14 cellular contexts compared by ENCODE assay signal in the genomic region with DNA sequence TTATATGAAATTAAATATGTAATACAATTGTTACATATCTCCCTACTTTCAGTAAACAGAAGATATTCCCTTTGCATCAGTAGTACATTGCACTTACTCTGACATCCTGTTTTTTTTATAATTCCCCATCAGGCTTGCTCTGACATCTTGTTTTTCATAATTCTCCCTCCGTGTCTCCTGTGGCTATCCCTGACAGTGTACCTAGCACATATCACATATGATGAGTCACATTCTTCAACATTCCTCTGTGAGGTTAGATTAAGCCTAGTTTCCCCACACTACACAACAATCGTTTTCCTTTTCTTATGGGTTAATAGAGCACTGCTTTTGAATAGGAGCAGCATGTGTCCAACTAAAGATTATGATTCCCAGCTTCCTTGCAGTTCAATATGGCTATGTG.
DNase-seq lines count a peak whose midpoint lies in the region; ATAC-seq and TF ChIP-seq lines count a peak whose summit lies in the region.
"Had no signal": no experiment of that assay in that cellular context is flagged by ENCODE, and none has a peak within 500 bp of the region (broad histone marks: within the 10 kb centered on the region; RNA-seq: fewer than 3 reads in every experiment).

No MANE protein-coding gene starts in this region.

- H3K27ac ChIP-seq in RWPE2 (ENCODE audit: poor library complexity, severe bottlenecking) (no peak overlapping the region), neural cell (ENCODE audit: low read length) (no peak overlapping the region), Karpas-422 (ENCODE audit: low read length) (no peak overlapping the region)
- H3K27ac ChIP-seq: 22Rv1, BLaER1 had no signal

- CTCF ChIA-PET in activated CD8-positive, alpha-beta T cell treated with anti-CD3 and anti-CD28 coated beads, Interleukin-2, amount 10 ng/mL, durations not matched to agents 7 days and 5 days (lab: Charles Lee): no interaction called here

- H3K9me2 ChIP-seq in neural cell (ENCODE audit: insufficient read depth, low read length): no peaks in the 10 kb centered on the region
- H3K9me2 ChIP-seq in Karpas-422 (replicated peaks; ENCODE audit: insufficient read depth, low read length): no peaks in the 10 kb centered on the region

- no peaks in the 10 kb centered on the region for H3K36me3 Mint-ChIP-seq in activated CD8-positive, alpha-beta T cell treated with anti-CD3 and anti-CD28 coated beads, Interleukin-2, amount 10 ng/mL, durations not matched to agents 7 days and 5 days (ENCODE audit: low read depth)

- ATAC-seq in RWPE2 (ENCODE audit: low read depth): peak; percentile 56; the same call in 2 of the 3 replicates
- ATAC-seq in HG03108 (IDR thresholded peaks at IDR 0.05; ENCODE audit: unreplicated experiment): no peak
- ATAC-seq in activated CD8-positive, alpha-beta T cell treated with anti-CD3 and anti-CD28 coated beads, Interleukin-2, amount 10 ng/mL, durations not matched to agents 7 days and 5 days: no peak
- ATAC-seq: GM23338 had no signal

- no peak overlapping the region for H3K27ac Mint-ChIP-seq in activated CD8-positive, alpha-beta T cell treated with anti-CD3 and anti-CD28 coated beads, Interleukin-2, amount 10 ng/mL, durations not matched to agents 7 days and 5 days
- H3K27ac Mint-ChIP-seq: GM23338 had no signal

- H3K27me3 Mint-ChIP-seq in activated CD8-positive, alpha-beta T cell treated with anti-CD3 and anti-CD28 coated beads, Interleukin-2, amount 10 ng/mL, durations not matched to agents 7 days and 5 days (ENCODE audit: low read depth): peaks cover 5% of the 10 kb centered on the region

- TF ChIP-seq CTCF in RWPE2 (IDR thresholded peaks at IDR 0.05; ENCODE audit: poor library complexity, severe bottlenecking) (no peak), choroid plexus epithelial cell (conservative IDR thresholded peaks at IDR 0.05; ENCODE audit: low read depth, low read length) (no peak), neural cell (IDR thresholded peaks at IDR 0.05; ENCODE audit: poor library complexity, severe bottlenecking) (no peak)

- H3K9ac ChIP-seq in neural cell (ENCODE audit: low read length) (no peak overlapping the region), Karpas-422 (ENCODE audit: low read length) (no peak overlapping the region)
- H3K9ac ChIP-seq: BLaER1 had no signal

- H3K9me3 ChIP-seq in RWPE2 (ENCODE audit: severe bottlenecking) (no peaks in the 10 kb centered on the region), neural cell (ENCODE audit: low read length) (no peaks in the 10 kb centered on the region), Karpas-422 (ENCODE audit: low read length) (no peaks in the 10 kb centered on the region)
- H3K9me3 ChIP-seq: BLaER1 had no signal

- peaks cover 14% of the 10 kb centered on the region for H3K27me3 ChIP-seq in RWPE2 (ENCODE audit: insufficient read depth, poor library complexity, severe bottlenecking)
- H3K27me3 ChIP-seq in neural cell (ENCODE audit: insufficient read depth, low read depth, low read length): no peaks in the 10 kb centered on the region
- H3K27me3 ChIP-seq in Karpas-422 (ENCODE audit: low read length): no peaks in the 10 kb centered on the region
- H3K27me3 ChIP-seq: BLaER1 had no signal

- no peak overlapping the region for H3K4me2 ChIP-seq in neural cell (ENCODE audit: low read length)
- H3K4me2 ChIP-seq in Karpas-422 (ENCODE audit: low read depth, low read length, poor library complexity, severe bottlenecking): no peak overlapping the region
- H3K4me2 ChIP-seq: BLaER1, GM23338 had no signal

- H3K36me3 ChIP-seq in RWPE2 (ENCODE audit: low read depth): no peaks in the 10 kb centered on the region
- no peaks in the 10 kb centered on the region for H3K36me3 ChIP-seq in neural cell (ENCODE audit: insufficient read depth, low read length)
- no peaks in the 10 kb centered on the region for H3K36me3 ChIP-seq in Karpas-422 (ENCODE audit: insufficient read depth, low read length)
- H3K36me3 ChIP-seq: BLaER1 had no signal

- H3K79me2 ChIP-seq in neural cell (replicated peaks; ENCODE audit: insufficient read depth, low read length) (no peaks in the 10 kb centered on the region), Karpas-422 (ENCODE audit: low read length) (no peaks in the 10 kb centered on the region)

- H3K4me3 ChIP-seq in RWPE2 (ENCODE audit: severe bottlenecking) (no peak overlapping the region), choroid plexus epithelial cell (ENCODE audit: low read depth, low read length) (no peak overlapping the region), neural cell (ENCODE audit: low read length) (no peak overlapping the region), Karpas-422 (ENCODE audit: low read length) (no peak overlapping the region)
- H3K4me3 ChIP-seq: BLaER1, GM23338 had no signal

- H4K20me1 ChIP-seq in neural cell (ENCODE audit: insufficient read depth) (no peaks in the 10 kb centered on the region), Karpas-422 (ENCODE audit: insufficient read depth, low read depth, low read length) (no peaks in the 10 kb centered on the region)
- H4K20me1 ChIP-seq: BLaER1 had no signal

- DNase-seq in DMS53 (lab: John Stamatoyannopoulos, UW) (peak; percentile 15), DMS53 treated with DMSO at 0.1 percent for 48 hours (lab: John Stamatoyannopoulos, UW; ENCODE audit: unreplicated experiment) (no peak), RWPE2 (ENCODE audit: low spot score) (no peak), choroid plexus epithelial cell (ENCODE audit: low read depth) (peak; percentile 2), Karpas-422 (no peak)
- DNase-seq in activated CD8-positive, alpha-beta T cell treated with anti-CD3 and anti-CD28 coated beads, Interleukin-2, amount 10 ng/mL, durations not matched to agents 7 days and 5 days: no peak
- DNase-seq: DMS79, EL, H7 had no signal

- H3K4me1 ChIP-seq in RWPE2 (ENCODE audit: insufficient read depth, poor library complexity, severe bottlenecking) (no peaks in the 10 kb centered on the region), Karpas-422 (ENCODE audit: low read length) (no peaks in the 10 kb centered on the region)
- H3K4me1 ChIP-seq: BLaER1 had no signal

- no peaks in the 10 kb centered on the region for H3K9me3 Mint-ChIP-seq in activated CD8-positive, alpha-beta T cell treated with anti-CD3 and anti-CD28 coated beads, Interleukin-2, amount 10 ng/mL, durations not matched to agents 7 days and 5 days (ENCODE audit: insufficient read depth)
- H3K9me3 Mint-ChIP-seq: GM23338 had no signal

- TF ChIP-seq EP300 in neural cell (conservative IDR thresholded peaks at IDR 0.05; ENCODE audit: poor library complexity, severe bottlenecking): peak; percentile 80

- H3F3A ChIP-seq in neural cell (ENCODE audit: insufficient read depth, low read length, poor library complexity, severe bottlenecking): no peaks in the 10 kb centered on the region

- no peak overlapping the region for H2AFZ ChIP-seq in neural cell (ENCODE audit: low read depth, low read length)
- no peak overlapping the region for H2AFZ ChIP-seq in Karpas-422 (ENCODE audit: low read length)
- H2AFZ ChIP-seq: GM23338 had no signal

- H3K4me3 Mint-ChIP-seq in activated CD8-positive, alpha-beta T cell treated with anti-CD3 and anti-CD28 coated beads, Interleukin-2, amount 10 ng/mL, durations not matched to agents 7 days and 5 days: no peak overlapping the region
- H3K4me3 Mint-ChIP-seq: GM23338 had no signal

- POLR2A ChIA-PET in activated CD8-positive, alpha-beta T cell treated with anti-CD3 and anti-CD28 coated beads, Interleukin-2, amount 10 ng/mL, durations not matched to agents 7 days and 5 days (lab: Charles Lee): no interaction called here

- no peak for TF ChIP-seq RAD21 in neural cell (conservative IDR thresholded peaks at IDR 0.05)

- no peaks in the 10 kb centered on the region for H3K4me1 Mint-ChIP-seq in activated CD8-positive, alpha-beta T cell treated with anti-CD3 and anti-CD28 coated beads, Interleukin-2, amount 10 ng/mL, durations not matched to agents 7 days and 5 days (ENCODE audit: low read depth)
- H3K4me1 Mint-ChIP-seq: GM23338 had no signal

TF ChIP-seq in neural cell, 6 proteins besides CTCF, POLR2A, EP300 and RAD21:
- TF ChIP-seq, protein P1, sequence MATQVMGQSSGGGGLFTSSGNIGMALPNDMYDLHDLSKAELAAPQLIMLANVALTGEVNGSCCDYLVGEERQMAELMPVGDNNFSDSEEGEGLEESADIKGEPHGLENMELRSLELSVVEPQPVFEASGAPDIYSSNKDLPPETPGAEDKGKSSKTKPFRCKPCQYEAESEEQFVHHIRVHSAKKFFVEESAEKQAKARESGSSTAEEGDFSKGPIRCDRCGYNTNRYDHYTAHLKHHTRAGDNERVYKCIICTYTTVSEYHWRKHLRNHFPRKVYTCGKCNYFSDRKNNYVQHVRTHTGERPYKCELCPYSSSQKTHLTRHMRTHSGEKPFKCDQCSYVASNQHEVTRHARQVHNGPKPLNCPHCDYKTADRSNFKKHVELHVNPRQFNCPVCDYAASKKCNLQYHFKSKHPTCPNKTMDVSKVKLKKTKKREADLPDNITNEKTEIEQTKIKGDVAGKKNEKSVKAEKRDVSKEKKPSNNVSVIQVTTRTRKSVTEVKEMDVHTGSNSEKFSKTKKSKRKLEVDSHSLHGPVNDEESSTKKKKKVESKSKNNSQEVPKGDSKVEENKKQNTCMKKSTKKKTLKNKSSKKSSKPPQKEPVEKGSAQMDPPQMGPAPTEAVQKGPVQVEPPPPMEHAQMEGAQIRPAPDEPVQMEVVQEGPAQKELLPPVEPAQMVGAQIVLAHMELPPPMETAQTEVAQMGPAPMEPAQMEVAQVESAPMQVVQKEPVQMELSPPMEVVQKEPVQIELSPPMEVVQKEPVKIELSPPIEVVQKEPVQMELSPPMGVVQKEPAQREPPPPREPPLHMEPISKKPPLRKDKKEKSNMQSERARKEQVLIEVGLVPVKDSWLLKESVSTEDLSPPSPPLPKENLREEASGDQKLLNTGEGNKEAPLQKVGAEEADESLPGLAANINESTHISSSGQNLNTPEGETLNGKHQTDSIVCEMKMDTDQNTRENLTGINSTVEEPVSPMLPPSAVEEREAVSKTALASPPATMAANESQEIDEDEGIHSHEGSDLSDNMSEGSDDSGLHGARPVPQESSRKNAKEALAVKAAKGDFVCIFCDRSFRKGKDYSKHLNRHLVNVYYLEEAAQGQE (IDR thresholded peaks at IDR 0.05; ENCODE audit: borderline replicate concordance): peak; percentile 70
- TF ChIP-seq SMC3 (conservative IDR thresholded peaks at IDR 0.05; ENCODE audit: poor library complexity): no peak
- TF ChIP-seq EZH2 (IDR thresholded peaks at IDR 0.05; ENCODE audit: borderline replicate concordance, insufficient read depth, low read length, poor library complexity, severe bottlenecking): no peak
- peak; percentile 83 for TF ChIP-seq POLR2AphosphoS5 (IDR thresholded peaks at IDR 0.05)
- no peak for TF ChIP-seq TAF1 (IDR thresholded peaks at IDR 0.05; ENCODE audit: low read depth)
- TF ChIP-seq MXI1 (conservative IDR thresholded peaks at IDR 0.05; ENCODE audit: poor library complexity, severe bottlenecking): no peak
TF ChIP-seq in neural cell: peak in this region for 2.

Comparison
In these comparisons a context has a peak if more than half of its experiments do, and no peak if none do; other contexts are left out.
1. DNase-seq: peak in DMS53 (single experiment) and choroid plexus epithelial cell (single experiment); none in DMS53 treated with DMSO at 0.1 percent for 48 hours (single experiment), RWPE2 (single experiment), Karpas-422 (single experiment) and activated CD8-positive, alpha-beta T cell treated with anti-CD3 and anti-CD28 coated beads, Interleukin-2, amount 10 ng/mL, durations not matched to agents 7 days and 5 days (single experiment).